ENCODE assay signal across 8 cellular contexts in genomic region chr15:90266061-90266431, GRCh38. TPM values are rescaled to one million over a fixed set of nuclear protein-coding genes. Genes with fewer than 3 reads are reported as not detected.
A peak's percentile ranks its signal among the peaks of the same experiment; 100 is the strongest.
DNase-seq lines count a peak whose midpoint lies in the region; ATAC-seq, FAIRE-seq and TF ChIP-seq lines count a peak whose summit lies in the region.

No MANE protein-coding gene starts in this region.

- no peaks in the 10 kb centered on the region for H3K9me3 ChIP-seq in liver (ENCODE audit: control insufficient read depth in 4 of 4, low read length in 3 of 4)

- H3K4me1 ChIP-seq in ACC112 (ENCODE audit: control insufficient read depth, insufficient read depth, low read length, unreplicated experiment) (peaks cover 42% of the 10 kb centered on the region), liver (ENCODE audit: control insufficient read depth in 4 of 4, insufficient read depth in 4 of 4, low read length in 3 of 4) (peaks cover 5 to 26% (median 22%) of the 10 kb centered on the region in 4 donors)

- 0 out of 2 replicates have a peak, but pooled peaks cover 5% of the 10 kb centered on the region for H3K36me3 ChIP-seq in ACC112 (ENCODE audit: insufficient read depth, low read length)
- H3K36me3 ChIP-seq in liver (ENCODE audit: control insufficient read depth in 4 of 4, insufficient read depth in 3 of 4, low read depth in 1 of 4, low read length in 3 of 4) = peaks cover 0 to 10% (median 3%) of the 10 kb centered on the region in 4 donors

- under 1% methylated on average over 16 of the region's 16 CpGs for WGBS in liver

- H3K9ac ChIP-seq in liver (ENCODE audit: low read depth in 1 of 2, low read length in 2 of 2) = peak overlapping the region; percentile 76 to 91

- DNase-seq in HTR-8/SVneo (ENCODE audit: insufficient read length, low spot score) (peak; percentile 30), T-helper 9 cell (peak; percentile 34), cerebellum (ENCODE audit: low spot score) (peak; percentile 36), NAMALWA (ENCODE audit: low spot score) (no peak)
- DNase-seq in stimulated activated CD4-positive, alpha-beta T cell treated with anti-CD3 and anti-CD28 coated beads, Interleukin-4, amount 100 ng/mL, for 4 hours = peak; percentile 44 to 45

- peaks cover 48% of the 10 kb centered on the region for H3K79me2 ChIP-seq in ACC112 (ENCODE audit: control insufficient read depth, insufficient read depth, low read length, unreplicated experiment)

- H3K4me3 ChIP-seq in ACC112 (ENCODE audit: low read depth, low read length) (peak overlapping the region; percentile 94), liver (ENCODE audit: low read depth in 1 of 3, low read length in 3 of 3) (peak overlapping the region; percentile 71 to 95 (median 79))

- peak; percentile 15 for ATAC-seq in GM18502 (IDR thresholded peaks at IDR 0.05; ENCODE audit: poor library complexity, unreplicated experiment)

- peak overlapping the region; percentile 87 for H2AFZ ChIP-seq in ACC112 (ENCODE audit: low read length, unreplicated experiment)

- no peak for FAIRE-seq in HTR-8/SVneo (lab: Jason Lieb, UNC)

- no peak for TF ChIP-seq RAD21 in liver (IDR thresholded peaks at IDR 0.05)

- H3K27me3 ChIP-seq in ACC112 (ENCODE audit: insufficient read depth, low read length) (no peaks in the 10 kb centered on the region), liver (ENCODE audit: control insufficient read depth in 4 of 4, insufficient read depth in 4 of 4, low read length in 3 of 4) (no peaks in the 10 kb centered on the region)

- H3K27ac ChIP-seq in ACC112 (ENCODE audit: low read depth, low read length) (peak overlapping the region; percentile 84), liver (ENCODE audit: low read depth in 1 of 2, low read length in 2 of 2) (peak overlapping the region; percentile 96)

- no peak for TF ChIP-seq CTCF in liver (IDR thresholded peaks at IDR 0.05; ENCODE audit: low read depth, low read length, missing input control)

TF ChIP-seq in liver, 16 proteins besides CTCF, POLR2A, EP300 and RAD21:
- TF ChIP-seq EGR1 (IDR thresholded peaks at IDR 0.05; ENCODE audit: low read depth in 2 of 2) (no peak), YY1 (IDR thresholded peaks at IDR 0.05) (no peak), HNF4G (IDR thresholded peaks at IDR 0.05) (no peak), REST (IDR thresholded peaks at IDR 0.05) (no peak), RXRA (IDR thresholded peaks at IDR 0.05) (no peak), ATF3 (IDR thresholded peaks at IDR 0.05) (no peak), FOXA1 (IDR thresholded peaks at IDR 0.05) (no peak), FOXA2 (IDR thresholded peaks at IDR 0.05) (no peak), TAF1 (conservative IDR thresholded peaks at IDR 0.05) (no peak), JUND (IDR thresholded peaks at IDR 0.05) (no peak), HNF4A (conservative IDR thresholded peaks at IDR 0.05) (no peak), MAX (IDR thresholded peaks at IDR 0.05) (no peak), SP1 (IDR thresholded peaks at IDR 0.05) (no peak), NR2F2 (IDR thresholded peaks at IDR 0.05) (no peak), GABPA (IDR thresholded peaks at IDR 0.05 in 1 of 2, conservative IDR thresholded peaks at IDR 0.05 in 1 of 2) (no peak)

RNA-seq across cellular contexts. Expression of gene NGRN, which starts 0.6 kb away (rescaled TPM):
- total RNA-seq in cerebellum (121 TPM), liver (10 to 100 TPM; 22.8 to 26.6 TPM)
- polyA plus RNA-seq in liver = 10 to 100 TPM; 24.3 to 25.4 TPM

RNA-seq across cellular contexts. Expression of gene TTLL13, which starts 16.7 kb away (rescaled TPM):
- 0.36 TPM for total RNA-seq in cerebellum
- total RNA-seq in liver = under 1 TPM in 1 of 2 donors, not detected in 1; 0.08 TPM
- under 1 TPM in 1 of 2 donors, not detected in 1; 0.17 TPM for polyA plus RNA-seq in liver

RNA-seq across cellular contexts. Expression of gene GDPGP1, which starts 32.0 kb away (rescaled TPM):
- 10.4 TPM for total RNA-seq in cerebellum
- 1 to 10 TPM; 6.7 to 8.6 TPM for total RNA-seq in liver
- polyA plus RNA-seq in liver = 1 to 10 TPM; 2.5 to 3.5 TPM

RNA-seq across cellular contexts. Expression of gene CIB1, which starts 32.3 kb away (rescaled TPM):
- 3.6 TPM for total RNA-seq in cerebellum
- total RNA-seq in liver = 10 to 100 TPM; 14.9 to 19.5 TPM
- 100 to 1,000 TPM in 1 of 2 donors, 10 to 100 TPM in 1; 79.1 to 107 TPM for polyA plus RNA-seq in liver
